8 cellular contexts compared by ENCODE assay signal in the genomic region with DNA sequence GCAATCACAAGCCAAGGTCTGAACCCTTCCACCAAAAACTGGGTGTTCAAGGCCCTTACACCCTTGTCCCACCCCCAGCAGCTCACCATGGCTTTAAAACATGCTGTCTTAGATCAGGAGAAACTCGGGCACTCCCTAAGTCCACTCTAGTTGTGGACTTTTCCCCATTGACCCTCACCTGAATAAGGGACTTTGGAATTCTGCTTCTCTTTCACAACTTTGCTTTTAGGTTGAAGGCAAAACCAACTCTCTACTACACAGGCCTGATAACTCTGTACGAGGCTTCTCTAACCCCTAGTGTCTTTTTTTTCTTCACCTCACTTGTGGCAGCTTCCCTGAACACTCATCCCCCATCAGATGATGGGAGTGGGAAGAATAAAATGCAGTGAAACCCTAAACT. TPM values are rescaled to one million over a fixed set of nuclear protein-coding genes. Genes with fewer than 3 reads are reported as not detected.
"Had no signal": no experiment of that assay in that cellular context is flagged by ENCODE, and none has a peak within 500 bp of the region (broad histone marks: within the 10 kb centered on the region; RNA-seq: fewer than 3 reads in every experiment).

No MANE protein-coding gene starts in this region.

- DNase-seq: H9, HCEC 1CT had no signal

- H3K4me3 ChIP-seq: GM23338 had no signal

- ATAC-seq: GM23338 had no signal

- H3K27ac Mint-ChIP-seq: GM23338, H9, IgD-negative memory B cell had no signal

- FAIRE-seq: H1, H54, HTR-8/SVneo had no signal

- H3K4me3 Mint-ChIP-seq: GM23338, H9, IgD-negative memory B cell had no signal

- H3K9me3 Mint-ChIP-seq: GM23338, H9 had no signal

RNA-seq across cellular contexts. Expression of a gene that starts 15.0 kb away (rescaled TPM):
- total RNA-seq: HT-29 had no signal
